In genomic region chr16:7513429-7513828, GRCh38 we compare ENCODE assay signal across 10 cellular contexts.
DNase-seq lines count a peak whose midpoint lies in the region; ATAC-seq, FAIRE-seq and TF ChIP-seq lines count a peak whose summit lies in the region.
"Had no signal": no experiment of that assay in that cellular context is flagged by ENCODE, and none has a peak within 500 bp of the region (broad histone marks: within the 10 kb centered on the region; RNA-seq: fewer than 3 reads in every experiment).

No MANE protein-coding gene starts in this region.

- peaks cover 0 to 28% (median 9%) of the 10 kb centered on the region in 9 donors for H3K9me3 Mint-ChIP-seq in naive thymus-derived CD8-positive, alpha-beta T cell

- peak; percentile 44 for TF ChIP-seq CTCF in GM12873 (IDR thresholded peaks at IDR 0.05; ENCODE audit: insufficient read depth, low read depth, low read length, missing control alignments)
- peak; percentile 75 for TF ChIP-seq CTCF in OCI-LY3 (IDR thresholded peaks at IDR 0.05; ENCODE audit: low read depth, low read length)
- TF ChIP-seq CTCF in kidney (IDR thresholded peaks at IDR 0.05; ENCODE audit: borderline replicate concordance, extremely low read depth, insufficient read depth): peak; percentile 26

- peak overlapping the region; percentile 35; the same call in 1 of the 2 replicates for H3K4me3 ChIP-seq in OCI-LY3 (ENCODE audit: low read length)
- H3K4me3 ChIP-seq in kidney (ENCODE audit: low read length in 2 of 2): no peak overlapping the region
- no peak overlapping the region for H3K4me3 ChIP-seq in mesenchymal stem cell (ENCODE audit: insufficient read depth in 1 of 2, low read depth in 1 of 2, low read length in 2 of 2)

- POLR2A ChIA-PET in naive thymus-derived CD8-positive, alpha-beta T cell (lab: Charles Lee): no interaction called here

- DNase-seq in D341Med (ENCODE audit: low spot score): peak; percentile 33
- DNase-seq in kidney: no peak
- DNase-seq in cerebellum (ENCODE audit: low spot score): no peak
- DNase-seq in naive thymus-derived CD8-positive, alpha-beta T cell: no peak
- DNase-seq in mesenchymal stem cell: no peak
- DNase-seq: activated gamma-delta T cell, NCI-H345, T-helper 9 cell had no signal

- peaks cover 18% of the 10 kb centered on the region; the same call in 1 of the 2 replicates for H3K4me1 ChIP-seq in OCI-LY3 (ENCODE audit: low read length)
- no peaks in the 10 kb centered on the region for H3K4me1 ChIP-seq in kidney (ENCODE audit: control insufficient read depth in 1 of 2, insufficient read depth in 1 of 2, low read depth in 1 of 2, low read length in 2 of 2)
- no peaks in the 10 kb centered on the region for H3K4me1 ChIP-seq in mesenchymal stem cell (ENCODE audit: control insufficient read depth, insufficient read depth, low read depth, low read length)

- intact Hi-C loops in kidney (cut with DNase I): no loop called here

- H4K91ac ChIP-seq in mesenchymal stem cell (ENCODE audit: low read length): no peak overlapping the region

- no peak overlapping the region for H2BK5ac ChIP-seq in mesenchymal stem cell (ENCODE audit: low read depth, low read length, poor library complexity, severe bottlenecking)

- WGBS in mesenchymal stem cell: 81% methylated on average over 4 of the region's 4 CpGs

- H2AK5ac ChIP-seq in mesenchymal stem cell (ENCODE audit: low read length, severe bottlenecking): no peak overlapping the region

- FAIRE-seq in kidney (lab: Jason Lieb, UNC): no peak

- H3K4me2 ChIP-seq in OCI-LY3 (ENCODE audit: low read length) (peak overlapping the region; percentile 23), mesenchymal stem cell (ENCODE audit: low read length, poor library complexity, severe bottlenecking) (no peak overlapping the region)

- no peak overlapping the region for H2BK15ac ChIP-seq in mesenchymal stem cell (ENCODE audit: low read depth, poor library complexity, severe bottlenecking)

- H3K14ac ChIP-seq in mesenchymal stem cell (ENCODE audit: low read length in 2 of 2): no peak overlapping the region

- H3K9ac ChIP-seq in OCI-LY3 (ENCODE audit: low read length) (no peak overlapping the region), kidney (ENCODE audit: low read length in 2 of 2) (no peak overlapping the region), mesenchymal stem cell (ENCODE audit: low read length) (no peak overlapping the region)

- no peak overlapping the region for H4K8ac ChIP-seq in mesenchymal stem cell (ENCODE audit: low read length)

- H2AFZ ChIP-seq in OCI-LY3 (ENCODE audit: low read depth, low read length) (peak overlapping the region; percentile 71), mesenchymal stem cell (ENCODE audit: low read depth, low read length) (no peak overlapping the region)

- no peaks in the 10 kb centered on the region for H3K79me1 ChIP-seq in mesenchymal stem cell (replicated peaks; ENCODE audit: low read length, poor library complexity, severe bottlenecking)

- no peak overlapping the region for H3K4me3 Mint-ChIP-seq in naive thymus-derived CD8-positive, alpha-beta T cell

- H3K27ac ChIP-seq in OCI-LY3 (ENCODE audit: low read length) (no peak overlapping the region), kidney (ENCODE audit: low read depth in 2 of 2, low read length in 2 of 2) (no peak overlapping the region), mesenchymal stem cell (ENCODE audit: low read length, poor library complexity, severe bottlenecking) (no peak overlapping the region)

- H3K27ac Mint-ChIP-seq in naive thymus-derived CD8-positive, alpha-beta T cell: no peak overlapping the region

- no peak for ATAC-seq in naive thymus-derived CD8-positive, alpha-beta T cell

- no peaks in the 10 kb centered on the region for H3K79me2 ChIP-seq in OCI-LY3 (ENCODE audit: low read length)

- H3K4ac ChIP-seq in mesenchymal stem cell (ENCODE audit: low read depth in 1 of 2, low read length in 2 of 2): no peak overlapping the region

- H3K9me3 ChIP-seq in OCI-LY3 (ENCODE audit: insufficient read depth, low read length) (no peaks in the 10 kb centered on the region), kidney (ENCODE audit: control insufficient read depth in 1 of 2, low read length in 2 of 2) (no peaks in the 10 kb centered on the region), mesenchymal stem cell (ENCODE audit: control insufficient read depth, low read length) (peaks cover 4% of the 10 kb centered on the region)

- no peak overlapping the region for H3K18ac ChIP-seq in mesenchymal stem cell (ENCODE audit: low read depth in 1 of 2, low read length in 2 of 2)

- H3K27me3 Mint-ChIP-seq in naive thymus-derived CD8-positive, alpha-beta T cell: peaks cover 0 to 4% (median 0%) of the 10 kb centered on the region in 5 donors

- no peak overlapping the region for H2BK12ac ChIP-seq in mesenchymal stem cell (ENCODE audit: low read length in 2 of 2)

- no peaks in the 10 kb centered on the region for H4K20me1 ChIP-seq in OCI-LY3 (ENCODE audit: insufficient read depth, low read length)

- no peak overlapping the region for H3K23ac ChIP-seq in mesenchymal stem cell (ENCODE audit: low read length in 2 of 2)

- H3K4me1 Mint-ChIP-seq in naive thymus-derived CD8-positive, alpha-beta T cell: peaks cover 0 to 2% (median 0%) of the 10 kb centered on the region in 4 donors

- no peak overlapping the region for H2BK120ac ChIP-seq in mesenchymal stem cell (ENCODE audit: low read depth, low read length)

- H3K36me3 ChIP-seq in OCI-LY3 (replicated peaks; ENCODE audit: low read depth, low read length) (no peaks in the 10 kb centered on the region), kidney (ENCODE audit: control insufficient read depth in 1 of 2, insufficient read depth in 2 of 2, low read length in 2 of 2) (no peaks in the 10 kb centered on the region), mesenchymal stem cell (ENCODE audit: control insufficient read depth in 1 of 2, insufficient read depth in 2 of 2, low read depth in 1 of 2, low read length in 2 of 2) (no peaks in the 10 kb centered on the region)

- H3K36me3 Mint-ChIP-seq in naive thymus-derived CD8-positive, alpha-beta T cell: peaks cover 0 to 7% (median 2%) of the 10 kb centered on the region in 3 donors

- H3K27me3 ChIP-seq in OCI-LY3 (ENCODE audit: low read depth, low read length) (no peaks in the 10 kb centered on the region), mesenchymal stem cell (ENCODE audit: control insufficient read depth in 1 of 2, insufficient read depth in 1 of 2, low read length in 2 of 2) (no peaks in the 10 kb centered on the region)
